ENCODE assay signal across 8 cellular contexts in the genomic region with DNA sequence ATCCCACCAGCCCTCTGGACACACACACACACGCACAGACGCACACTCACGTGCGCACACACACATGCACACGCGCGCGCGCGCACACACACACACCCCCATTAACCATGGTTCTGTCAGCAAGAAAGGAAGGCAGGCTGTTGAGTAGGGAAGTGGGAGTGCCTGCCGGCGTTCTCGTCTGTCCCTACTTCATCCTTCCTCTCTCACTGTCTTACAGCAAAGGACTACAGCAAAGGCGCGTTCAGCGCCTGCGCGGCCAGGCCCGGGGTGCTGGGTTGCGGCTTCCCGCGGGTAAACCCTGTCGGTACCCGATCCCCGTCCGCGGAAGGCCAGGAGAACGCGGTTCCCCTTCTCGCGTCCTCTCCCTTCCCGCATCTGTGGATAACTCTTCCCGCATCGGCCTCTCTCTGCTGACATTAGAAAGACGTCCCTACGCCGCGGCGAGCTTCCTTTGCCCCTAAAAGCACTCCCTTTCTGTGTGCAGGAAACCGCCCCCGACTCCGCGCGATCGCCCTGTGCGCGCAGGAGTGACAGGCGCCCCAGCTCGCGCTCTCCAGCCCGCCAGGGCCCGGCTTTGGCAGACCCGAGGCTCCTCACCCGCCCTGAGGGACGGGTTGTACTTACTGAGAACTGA.
DNase-seq lines count a peak whose midpoint lies in the region; ATAC-seq and TF ChIP-seq lines count a peak whose summit lies in the region.

No MANE protein-coding gene starts in this region.

- H4K5ac ChIP-seq in IMR-90 (ENCODE audit: low read depth, low read length): no peak overlapping the region

- CTCF ChIA-PET in IMR-90 (lab: Yijun Ruan, JAX): no interaction called here

- POLR2A ChIA-PET in IMR-90 (lab: Charles Lee; ENCODE audit: unreplicated experiment): interaction anchor here (0.6 kb wide), 1 partner anchor 31 kb away, joined by 3 read pairs; no protein-coding TSS in a partner anchor

- no peak overlapping the region for H2BK120ac ChIP-seq in IMR-90 (ENCODE audit: low read depth, low read length)

- no peaks in the 10 kb centered on the region for H4K20me1 ChIP-seq in IMR-90 (ENCODE audit: insufficient read depth, low read length)

- H3K27ac ChIP-seq in IMR-90 (ENCODE audit: insufficient read depth, low read length): no peak overlapping the region

- H2AK5ac ChIP-seq in IMR-90 (ENCODE audit: low read depth, low read length): no peak overlapping the region

- H3K9me3 ChIP-seq in IMR-90 (ENCODE audit: control insufficient read depth, insufficient read depth, low read length): no peaks in the 10 kb centered on the region

- H3K27me3 ChIP-seq in IMR-90 (ENCODE audit: control insufficient read depth, insufficient read depth, low read length): no peaks in the 10 kb centered on the region

- peak; percentile 54 for DNase-seq in EH (ENCODE audit: low read depth)
- peak; percentile 25 for DNase-seq in IMR-90
- peak; percentile 83 for DNase-seq in cardiac septum (ENCODE audit: low spot score)
- peak; percentile 86 for DNase-seq in posterior vena cava (ENCODE audit: low spot score)
- DNase-seq in NCI-H187 treated with DMSO at 0.1 percent for 48 hours (lab: John Stamatoyannopoulos, UW): no peak
- DNase-seq in SHP77 treated with DMSO at 0.1 percent for 48 hours (lab: John Stamatoyannopoulos, UW): no peak
- DNase-seq in COR-L47 (lab: John Stamatoyannopoulos, UW): no peak

- H3K4me3 Mint-ChIP-seq in activated T-helper 17 cell treated with anti-CD3 and anti-CD28 coated beads, Interleukin-2, amount 50 U/mL, for 72 hours: peak overlapping the region; percentile 52

- dilution Hi-C loops in IMR-90 (cut with HindIII; ENCODE audit: low sequenced_read_pairs, unreplicated experiment): no loop called here

- no peak overlapping the region for H3K27ac Mint-ChIP-seq in activated T-helper 17 cell treated with anti-CD3 and anti-CD28 coated beads, Interleukin-2, amount 50 U/mL, for 72 hours

- no peak overlapping the region for H3K14ac ChIP-seq in IMR-90 (replicated peaks; ENCODE audit: low read depth, low read length)

- no peaks in the 10 kb centered on the region for H3K36me3 Mint-ChIP-seq in activated T-helper 17 cell treated with anti-CD3 and anti-CD28 coated beads, Interleukin-2, amount 50 U/mL, for 72 hours (ENCODE audit: low read depth)

- no peaks in the 10 kb centered on the region for H3K36me3 ChIP-seq in IMR-90 (ENCODE audit: control insufficient read depth, insufficient read depth, low read length)

- H4K91ac ChIP-seq in IMR-90 (ENCODE audit: insufficient read depth, low read depth, low read length): no peak overlapping the region

- H3K18ac ChIP-seq in IMR-90 (ENCODE audit: low read depth, low read length): no peak overlapping the region

- no peaks in the 10 kb centered on the region for H3K4me1 ChIP-seq in IMR-90 (ENCODE audit: control insufficient read depth, insufficient read depth, low read length)

- intact Hi-C loops in IMR-90 (cut with micrococcal nuclease) (no loop called here), cardiac septum (cut with DNase I) (no loop called here), posterior vena cava (cut with DNase I) (no loop called here)

- peak; percentile 92 for ATAC-seq in IMR-90 (ENCODE audit: low read depth)
- ATAC-seq in activated T-helper 17 cell treated with anti-CD3 and anti-CD28 coated beads, Interleukin-2, amount 50 U/mL, for 72 hours (replicated peaks): peak; percentile 44

- H3K4ac ChIP-seq in IMR-90 (ENCODE audit: low read depth, low read length): no peak overlapping the region

- peaks cover 5% of the 10 kb centered on the region for H3K4me1 Mint-ChIP-seq in activated T-helper 17 cell treated with anti-CD3 and anti-CD28 coated beads, Interleukin-2, amount 50 U/mL, for 72 hours

- 2% methylated on average over 17 of the region's 55 CpGs; no CpG with 5 or more reads in 1 of the 2 experiments for WGBS in IMR-90 (ENCODE audit: extremely low coverage in 2 of 2, insufficient read length in 1 of 2), 2 experiments

- H3K9me1 ChIP-seq in IMR-90 (ENCODE audit: insufficient read depth, low read length): no peaks in the 10 kb centered on the region

- H2BK5ac ChIP-seq in IMR-90 (ENCODE audit: low read depth, low read length, poor library complexity, severe bottlenecking): no peak overlapping the region

- peak overlapping the region; percentile 33 for H3K4me3 ChIP-seq in IMR-90 (ENCODE audit: insufficient read depth, low read depth, low read length)

- peak overlapping the region; percentile 78 for H3K4me2 ChIP-seq in IMR-90 (ENCODE audit: low read depth, low read length)

- no peak overlapping the region for H2BK20ac ChIP-seq in IMR-90 (ENCODE audit: low read depth, low read length)

- peak overlapping the region; percentile 79 for H2AFZ ChIP-seq in IMR-90 (replicated peaks; ENCODE audit: low read length, poor library complexity)

- H4K8ac ChIP-seq in IMR-90 (ENCODE audit: low read depth in 2 of 2, low read length in 2 of 2): no peak overlapping the region

- H3K56ac ChIP-seq in IMR-90 (ENCODE audit: extremely low read depth, insufficient read depth, low read length): no peak overlapping the region

- in situ Hi-C loops in IMR-90 (cut with MboI; ENCODE audit: low sequenced_read_pairs): no loop called here

- H2AK9ac ChIP-seq in IMR-90 (replicated peaks; ENCODE audit: low read depth, low read length, poor library complexity): no peak overlapping the region

- no peaks in the 10 kb centered on the region for H3K9me3 Mint-ChIP-seq in activated T-helper 17 cell treated with anti-CD3 and anti-CD28 coated beads, Interleukin-2, amount 50 U/mL, for 72 hours

- TF ChIP-seq CTCF in IMR-90 (conservative IDR thresholded peaks at IDR 0.05; ENCODE audit: low read depth, low read length): no peak

- H3K23ac ChIP-seq in IMR-90 (ENCODE audit: low read depth, low read length): no peak overlapping the region

- peaks cover 40% of the 10 kb centered on the region for H3K27me3 Mint-ChIP-seq in activated T-helper 17 cell treated with anti-CD3 and anti-CD28 coated beads, Interleukin-2, amount 50 U/mL, for 72 hours

- no peak for TF ChIP-seq POLR2A in IMR-90 (IDR thresholded peaks at IDR 0.05; ENCODE audit: low read depth, low read length)

- no TSS peak for BruUV-seq in IMR-90 (replicated peaks; lab: Mats Ljungman, UMichigan)

- no peak overlapping the region for H2BK15ac ChIP-seq in IMR-90 (ENCODE audit: low read depth, low read length)

- no peaks in the 10 kb centered on the region for H3K79me1 ChIP-seq in IMR-90 (ENCODE audit: low read depth in 1 of 2, low read length in 2 of 2)

- no peak for TF ChIP-seq RAD21 in IMR-90 (IDR thresholded peaks at IDR 0.05; ENCODE audit: low read length)

- no peak overlapping the region for H3K9ac ChIP-seq in IMR-90 (ENCODE audit: low read depth, low read length)

TF ChIP-seq in IMR-90, 13 proteins besides CTCF, POLR2A, EP300 and RAD21:
- peak; percentile 14; the same call in 1 of the 2 replicates for TF ChIP-seq BHLHE40 (IDR thresholded peaks at IDR 0.05; ENCODE audit: low read depth, low read length)
- TF ChIP-seq CEBPB (IDR thresholded peaks at IDR 0.05; ENCODE audit: low read depth, low read length): no peak

Comparison
In these comparisons a context has a peak if more than half of its experiments do, and no peak if none do; other contexts are left out.
1. DNase-seq: peak in EH (single experiment), IMR-90 (single experiment), cardiac septum (single experiment) and posterior vena cava (single experiment); none in NCI-H187 treated with DMSO at 0.1 percent for 48 hours (single experiment), SHP77 treated with DMSO at 0.1 percent for 48 hours (single experiment) and COR-L47 (single experiment).